In genomic region chr20:53959849-53960585, GRCh38 we compare ENCODE assay signal across 12 cellular contexts.
A peak's percentile ranks its signal among the peaks of the same experiment; 100 is the strongest.
DNase-seq lines count a peak whose midpoint lies in the region; ATAC-seq and TF ChIP-seq lines count a peak whose summit lies in the region.
"Had no signal": no experiment of that assay in that cellular context is flagged by ENCODE, and none has a peak within 500 bp of the region (broad histone marks: within the 10 kb centered on the region; RNA-seq: fewer than 3 reads in every experiment).

No MANE protein-coding gene starts in this region.

- no peak overlapping the region for H3K18ac ChIP-seq in mesenchymal stem cell (ENCODE audit: low read depth in 1 of 2, low read length in 2 of 2)

- no peak overlapping the region for H2BK15ac ChIP-seq in mesenchymal stem cell (ENCODE audit: low read depth, poor library complexity, severe bottlenecking)

- H3K4me3 ChIP-seq in A673 (ENCODE audit: low read depth, low read length, poor library complexity, severe bottlenecking) = peak overlapping the region; percentile 21
- H3K4me3 ChIP-seq in MG63 = no peak overlapping the region
- peak overlapping the region; percentile 17 for H3K4me3 ChIP-seq in epithelial cell of proximal tubule (ENCODE audit: low read depth, low read length)
- peak overlapping the region in 1 of 2 experiments; percentile 42 for H3K4me3 ChIP-seq in mesenchymal stem cell (ENCODE audit: insufficient read depth in 1 of 2, low read depth in 1 of 2, low read length in 2 of 2)

- POLR2A ChIA-PET in A673 (lab: Charles Lee; ENCODE audit: low non-redundant PET) = interaction anchor here (0.6 kb wide), 3 partner anchors 28 to 380 kb away, joined by 3 to 8 read pairs (median 4); no protein-coding TSS in a partner anchor

- H3K23ac ChIP-seq in mesenchymal stem cell (ENCODE audit: low read length in 2 of 2) = no peak overlapping the region

- TF ChIP-seq CTCF in A673 (conservative IDR thresholded peaks at IDR 0.05; ENCODE audit: low read depth, low read length) = no peak
- TF ChIP-seq CTCF in epithelial cell of proximal tubule (conservative IDR thresholded peaks at IDR 0.05; ENCODE audit: low read depth, low read length) = no peak

- H4K8ac ChIP-seq in mesenchymal stem cell (ENCODE audit: low read length) = peak overlapping the region; percentile 60

- no peak overlapping the region for H2BK5ac ChIP-seq in mesenchymal stem cell (ENCODE audit: low read depth, low read length, poor library complexity, severe bottlenecking)

- TSS peak; percentile 67 for BruUV-seq in A673 (replicated peaks; lab: Mats Ljungman, UMichigan)

- H3K36me3 ChIP-seq in A673 (ENCODE audit: insufficient read depth, low read length, poor library complexity, severe bottlenecking) (peaks cover 6% of the 10 kb centered on the region), MG63 (no peaks in the 10 kb centered on the region), mesenchymal stem cell (ENCODE audit: control insufficient read depth in 1 of 2, insufficient read depth in 2 of 2, low read depth in 1 of 2, low read length in 2 of 2) (no peaks in the 10 kb centered on the region)

- H3K4me2 ChIP-seq in mesenchymal stem cell (ENCODE audit: low read length, poor library complexity, severe bottlenecking) = peak overlapping the region; percentile 47

- no peak overlapping the region for H4K91ac ChIP-seq in mesenchymal stem cell (ENCODE audit: low read length)

- WGBS in mesenchymal stem cell = 73% methylated on average over 6 of the region's 7 CpGs

- H3K9ac ChIP-seq in mesenchymal stem cell (ENCODE audit: low read length) = peak overlapping the region; percentile 87

- H3K4me1 ChIP-seq in A673 (ENCODE audit: insufficient read depth, low read length, poor library complexity, severe bottlenecking) = peaks cover 60% of the 10 kb centered on the region
- peaks cover 2% of the 10 kb centered on the region for H3K4me1 ChIP-seq in mesenchymal stem cell (ENCODE audit: control insufficient read depth, insufficient read depth, low read depth, low read length)

- no peak for ATAC-seq in HG02763 (IDR thresholded peaks at IDR 0.05; ENCODE audit: unreplicated experiment)
- no peak for ATAC-seq in GM21529 (IDR thresholded peaks at IDR 0.05; ENCODE audit: unreplicated experiment)

- H2BK120ac ChIP-seq in mesenchymal stem cell (ENCODE audit: low read depth, low read length) = no peak overlapping the region

- H2AK5ac ChIP-seq in mesenchymal stem cell (ENCODE audit: low read length, severe bottlenecking) = no peak overlapping the region

- peaks cover 10% of the 10 kb centered on the region for H3K9me3 ChIP-seq in A673 (ENCODE audit: low read depth, low read length, poor library complexity, severe bottlenecking)
- no peaks in the 10 kb centered on the region for H3K9me3 ChIP-seq in MG63
- H3K9me3 ChIP-seq in mesenchymal stem cell (ENCODE audit: control insufficient read depth, low read length) = no peaks in the 10 kb centered on the region

- intact Hi-C loops in A673 (cut with micrococcal nuclease; ENCODE audit: unreplicated experiment) = loop anchor here (2.0 to 5.0 kb wide), 2 partner anchors 102 to 497 kb away; no protein-coding TSS in a partner anchor

- no peak overlapping the region for H2AFZ ChIP-seq in mesenchymal stem cell (ENCODE audit: low read depth, low read length)

- H3K4ac ChIP-seq in mesenchymal stem cell (ENCODE audit: low read depth in 1 of 2, low read length in 2 of 2) = no peak overlapping the region

- H3K14ac ChIP-seq in mesenchymal stem cell (ENCODE audit: low read length in 2 of 2) = no peak overlapping the region

- H3K79me1 ChIP-seq in mesenchymal stem cell (replicated peaks; ENCODE audit: low read length, poor library complexity, severe bottlenecking) = no peaks in the 10 kb centered on the region

- DNase-seq in A673 (ENCODE audit: low spot score) = no peak
- DNase-seq in MG63 = peak; percentile 13
- DNase-seq in epithelial cell of proximal tubule (ENCODE audit: low read depth) = peak; percentile 64
- peak; percentile 10 for DNase-seq in mesenchymal stem cell
- no peak for DNase-seq in NCI-H1048 (lab: John Stamatoyannopoulos, UW)
- DNase-seq in activated T-cell treated with anti-CD3 and anti-CD28 coated beads for 4 hours = no peak
- DNase-seq: DMS53; hippocampal formation; occipital lobe; stimulated activated CD4-positive, alpha-beta T cell treated with anti-CD3 and anti-CD28 coated beads, Interleukin-15, amount 100 ng/mL, for 24 hours had no signal

- H3K27ac ChIP-seq in A673 (ENCODE audit: low read depth, low read length, poor library complexity, severe bottlenecking) = peak overlapping the region; percentile 97
- peak overlapping the region; percentile 20 for H3K27ac ChIP-seq in mesenchymal stem cell (ENCODE audit: low read length, poor library complexity, severe bottlenecking)

- H3K27me3 ChIP-seq in A673 (replicated peaks; ENCODE audit: insufficient read depth, low read depth, low read length, poor library complexity) (no peaks in the 10 kb centered on the region), MG63 (no peaks in the 10 kb centered on the region), mesenchymal stem cell (ENCODE audit: control insufficient read depth in 1 of 2, insufficient read depth in 1 of 2, low read length in 2 of 2) (no peaks in the 10 kb centered on the region)

- CTCF ChIA-PET in A673 (lab: Charles Lee) = no interaction called here

- H2BK12ac ChIP-seq in mesenchymal stem cell (ENCODE audit: low read length in 2 of 2) = no peak overlapping the region

Comparison
In these comparisons a context has a peak if more than half of its experiments do, and no peak if none do; other contexts are left out.
1. DNase-seq: peak in MG63 (single experiment), epithelial cell of proximal tubule (single experiment) and mesenchymal stem cell (single experiment); none in A673 (single experiment), NCI-H1048 (single experiment) and activated T-cell treated with anti-CD3 and anti-CD28 coated beads for 4 hours (single experiment).